Comparison of ENCODE assay signal across 22 cellular contexts in the genomic region with DNA sequence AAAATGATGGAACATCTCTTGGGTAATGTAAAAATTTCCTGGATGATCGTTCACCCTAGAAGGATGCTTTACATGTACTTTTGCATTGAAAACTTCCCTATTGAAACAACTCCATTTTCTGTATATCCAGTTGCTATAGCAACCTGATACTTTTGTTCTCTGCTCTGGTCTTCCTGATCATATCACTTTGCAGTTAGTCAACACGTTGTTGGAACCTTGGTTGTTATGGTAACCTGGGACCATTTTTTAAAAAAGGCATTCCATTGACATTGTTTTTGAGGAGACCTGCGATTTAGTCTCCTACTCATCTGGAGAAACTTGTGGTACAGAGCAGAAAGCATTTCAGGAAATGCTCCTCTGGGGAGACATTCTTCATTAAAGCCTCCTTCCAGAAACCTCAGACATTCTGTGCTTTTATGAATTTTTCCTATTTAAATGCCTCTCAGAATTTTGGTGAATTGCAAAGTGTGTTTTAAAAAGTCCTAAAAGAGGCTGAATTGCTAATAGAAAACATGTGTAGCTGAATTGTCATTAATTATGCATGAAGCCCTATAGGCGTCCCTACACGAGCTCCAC.
DNase-seq lines count a peak whose midpoint lies in the region; ATAC-seq, FAIRE-seq and TF ChIP-seq lines count a peak whose summit lies in the region.
"Had no signal": no experiment of that assay in that cellular context is flagged by ENCODE, and none has a peak within 500 bp of the region (broad histone marks: within the 10 kb centered on the region; RNA-seq: fewer than 3 reads in every experiment).

No MANE protein-coding gene starts in this region.

- no peak overlapping the region for H4K91ac ChIP-seq in H1 (replicated peaks; ENCODE audit: insufficient read length, low read length)

- no peaks in the 10 kb centered on the region for H3K4me1 Mint-ChIP-seq in activated CD4-positive, alpha-beta memory T cell treated with anti-CD3 and anti-CD28 coated beads, Interleukin-2, amount 10 ng/mL, durations not matched to agents 7 days and 5 days
- H3K4me1 Mint-ChIP-seq: CD4-positive, CD25-positive, alpha-beta regulatory T cell had no signal

- H4K5ac ChIP-seq in H1 (ENCODE audit: insufficient read length, low read depth, low read length) = no peak overlapping the region

- H3K23ac ChIP-seq in H1 (ENCODE audit: insufficient read length) = no peak overlapping the region

- H3K27ac ChIP-seq in A673 (ENCODE audit: low read depth, low read length, poor library complexity, severe bottlenecking) (peak overlapping the region; percentile 44), HUES48 (ENCODE audit: low read depth, low read length) (peak overlapping the region; percentile 47), H1 (ENCODE audit: low read depth, low read length) (0 out of 2 replicates have a peak overlapping the region, but pooled peaks have one; percentile 34), mesodermal cell (ENCODE audit: low read depth, low read length, severe bottlenecking) (peak overlapping the region; percentile 72)
- H3K27ac ChIP-seq: RWPE1, SJSA1 had no signal

- POLR2A ChIA-PET in A673 (lab: Charles Lee; ENCODE audit: low non-redundant PET) = no interaction called here
- POLR2A ChIA-PET in H1 (lab: Charles Lee; ENCODE audit: partially characterized antibody) = no interaction called here
- POLR2A ChIA-PET in activated CD4-positive, alpha-beta memory T cell treated with anti-CD3 and anti-CD28 coated beads, Interleukin-2, amount 10 ng/mL, durations not matched to agents 7 days and 5 days (lab: Charles Lee) = no interaction called here

- no peaks in the 10 kb centered on the region for H3K79me1 ChIP-seq in H1 (ENCODE audit: low read depth, low read length)

- no peak overlapping the region for H3K27ac Mint-ChIP-seq in activated CD4-positive, alpha-beta memory T cell treated with anti-CD3 and anti-CD28 coated beads, Interleukin-2, amount 10 ng/mL, durations not matched to agents 7 days and 5 days
- H3K27ac Mint-ChIP-seq: CD4-positive, CD25-positive, alpha-beta regulatory T cell; HFFc6 had no signal

- peak overlapping the region; percentile 45 to 55; a peak in 3 of 4 replicates for H3K4me2 ChIP-seq in H1 (ENCODE audit: insufficient read depth in 1 of 2, low read depth in 2 of 2, low read length in 2 of 2)

- no peak overlapping the region for H2BK15ac ChIP-seq in H1 (ENCODE audit: low read length)

- H3K56ac ChIP-seq in H1 (replicated peaks; ENCODE audit: insufficient read length, low read depth, low read length) = no peak overlapping the region

- H2BK12ac ChIP-seq in H1 (ENCODE audit: low read depth, low read length) = no peak overlapping the region

- H3K9me3 Mint-ChIP-seq in activated CD4-positive, alpha-beta memory T cell treated with anti-CD3 and anti-CD28 coated beads, Interleukin-2, amount 10 ng/mL, durations not matched to agents 7 days and 5 days = no peaks in the 10 kb centered on the region

- TF ChIP-seq EP300 in H1 (IDR thresholded peaks at IDR 0.05; ENCODE audit: borderline replicate concordance in 1 of 2, low read depth in 2 of 2, low read length in 2 of 2) = no peak

- no peak overlapping the region for H3K14ac ChIP-seq in H1 (ENCODE audit: insufficient read length)

- H2BK120ac ChIP-seq in H1 (replicated peaks; ENCODE audit: low read depth, low read length) = no peak overlapping the region

- no peaks in the 10 kb centered on the region for H3K9me3 ChIP-seq in A673 (ENCODE audit: low read depth, low read length, poor library complexity, severe bottlenecking)
- no peaks in the 10 kb centered on the region for H3K9me3 ChIP-seq in HUES48 (ENCODE audit: control insufficient read depth, insufficient read depth, low read length)
- H3K9me3 ChIP-seq in H1 (ENCODE audit: insufficient read depth in 2 of 2, low read depth in 1 of 2, low read length in 1 of 2) = no peaks in the 10 kb centered on the region
- no peaks in the 10 kb centered on the region for H3K9me3 ChIP-seq in mesodermal cell (ENCODE audit: control insufficient read depth, low read length)
- H3K9me3 ChIP-seq: SJSA1 had no signal

- no peak overlapping the region for H2BK20ac ChIP-seq in H1 (ENCODE audit: low read length)

- H2AFZ ChIP-seq in H1 (ENCODE audit: low read length) = no peak overlapping the region

- H3K9ac ChIP-seq in HUES48 (ENCODE audit: low read depth, low read length) (no peak overlapping the region), H1 (replicated peaks in 1 of 4; ENCODE audit: extremely low read depth in 1 of 4, low read depth in 3 of 4, low read length in 3 of 4) (peak overlapping the region in 1 of 4 experiments; percentile 8; a peak in 1 of 7 replicates)

- H2BK5ac ChIP-seq in H1 (ENCODE audit: low read depth, low read length) = no peak overlapping the region

- no peaks in the 10 kb centered on the region for H4K20me1 ChIP-seq in H1 (replicated peaks in 1 of 2; ENCODE audit: control insufficient read depth in 1 of 2, insufficient read depth in 2 of 2, low read length in 2 of 2)

- H4K8ac ChIP-seq in H1 (ENCODE audit: extremely low read depth, insufficient read depth, low read length) = no peak overlapping the region

- TF ChIP-seq RAD21 in H1 (IDR thresholded peaks at IDR 0.05 in 1 of 2, conservative IDR thresholded peaks at IDR 0.05 in 1 of 2; ENCODE audit: low read depth in 2 of 2, low read length in 2 of 2) = no peak

- H3K18ac ChIP-seq in H1 (ENCODE audit: extremely low read depth, low read length) = no peak overlapping the region

- H3K79me2 ChIP-seq in H1 (ENCODE audit: control insufficient read depth in 1 of 2, insufficient read depth in 2 of 2, low read length in 2 of 2) = no peaks in the 10 kb centered on the region

- no peak for TF ChIP-seq POLR2A in H1 (IDR thresholded peaks at IDR 0.05; ENCODE audit: control extremely low read depth in 1 of 2, low read depth in 2 of 2, low read length in 2 of 2)

- no peak overlapping the region for H3K4me3 Mint-ChIP-seq in activated CD4-positive, alpha-beta memory T cell treated with anti-CD3 and anti-CD28 coated beads, Interleukin-2, amount 10 ng/mL, durations not matched to agents 7 days and 5 days
- H3K4me3 Mint-ChIP-seq: CD4-positive, CD25-positive, alpha-beta regulatory T cell; HFFc6 had no signal

- H3K4ac ChIP-seq in H1 (replicated peaks; ENCODE audit: insufficient read length, low read depth, low read length) = no peak overlapping the region

- no peaks in the 10 kb centered on the region for H3K23me2 ChIP-seq in H1 (ENCODE audit: low read depth, low read length)

- H3K4me3 ChIP-seq in A673 (ENCODE audit: low read depth, low read length, poor library complexity, severe bottlenecking) = no peak overlapping the region
- no peak overlapping the region for H3K4me3 ChIP-seq in HUES48 (ENCODE audit: low read depth, low read length)
- H3K4me3 ChIP-seq in H1 (ENCODE audit: extremely low read depth in 1 of 4, insufficient read depth in 2 of 4, low read depth in 3 of 4, low read length in 4 of 4) = peak overlapping the region in 1 of 4 experiments; percentile 29; a peak in 1 of 8 replicates
- no peak overlapping the region for H3K4me3 ChIP-seq in mesodermal cell (ENCODE audit: extremely low read depth, insufficient read depth, low read length, poor library complexity, severe bottlenecking)
- H3K4me3 ChIP-seq: SJSA1 had no signal

- DNase-seq in A673 (ENCODE audit: low spot score) (peak; percentile 84), H1 (ENCODE audit: low read depth in 1 of 2, low spot score in 2 of 2) (no peak), SW 1271 (lab: John Stamatoyannopoulos, UW) (no peak), CD1c-positive myeloid dendritic cell (ENCODE audit: extremely low spot score) (no peak)
- DNase-seq in activated CD4-positive, alpha-beta memory T cell treated with anti-CD3 and anti-CD28 coated beads, Interleukin-2, amount 10 ng/mL, durations not matched to agents 7 days and 5 days = no peak
- DNase-seq: CD4-positive, CD25-positive, alpha-beta regulatory T cell; DMS79 treated with DMSO at 0.1 percent for 48 hours; HFFc6; Karpas-422; MM.1S; NCI-H187 treated with DMSO at 0.1 percent for 48 hours; NCI-H524; OCI-M1 had no signal

- peaks cover 17% of the 10 kb centered on the region for H3K4me1 ChIP-seq in A673 (ENCODE audit: insufficient read depth, low read length, poor library complexity, severe bottlenecking)
- peaks cover 19% of the 10 kb centered on the region for H3K4me1 ChIP-seq in HUES48 (ENCODE audit: control insufficient read depth, insufficient read depth, low read length)
- peaks cover 0 to 15% (median 14%) of the 10 kb centered on the region in 4 experiments; a peak in 4 of 7 replicates for H3K4me1 ChIP-seq in H1 (replicated peaks in 1 of 4; ENCODE audit: control insufficient read depth in 3 of 4, insufficient read depth in 4 of 4, low read length in 3 of 4)
- no peaks in the 10 kb centered on the region for H3K4me1 ChIP-seq in mesodermal cell (ENCODE audit: control insufficient read depth, insufficient read depth, low read length, poor library complexity, severe bottlenecking)
- H3K4me1 ChIP-seq: SJSA1 had no signal

- WGBS in H1 (ENCODE audit: extremely low coverage in 1 of 2, insufficient coverage in 1 of 2, insufficient read length in 1 of 2, insufficient replicate concordance in 2 of 2, low coverage in 1 of 2, low lambda C conversion rate in 2 of 2, missing lambda C conversion rate in 1 of 2), 2 experiments = 31% methylated on average over 5 of the region's 5 CpGs; no CpG with 5 or more reads in 1 of the 2 experiments
- 44 to 51% methylated on average over 5 of the region's 5 CpGs for WGBS in mesodermal cell (ENCODE audit: insufficient coverage in 2 of 2), 2 experiments

- BruUV-seq in A673 (replicated peaks; lab: Mats Ljungman, UMichigan) = no TSS peak

- no peaks in the 10 kb centered on the region for H3K27me3 Mint-ChIP-seq in activated CD4-positive, alpha-beta memory T cell treated with anti-CD3 and anti-CD28 coated beads, Interleukin-2, amount 10 ng/mL, durations not matched to agents 7 days and 5 days
- H3K27me3 Mint-ChIP-seq: CD4-positive, CD25-positive, alpha-beta regulatory T cell had no signal

- intact Hi-C loops in A673 (cut with micrococcal nuclease; ENCODE audit: unreplicated experiment) = no loop called here

- no peaks in the 10 kb centered on the region for H3K27me3 ChIP-seq in A673 (replicated peaks; ENCODE audit: insufficient read depth, low read depth, low read length, poor library complexity)
- H3K27me3 ChIP-seq in HUES48 (ENCODE audit: control insufficient read depth, insufficient read depth, low read length) = no peaks in the 10 kb centered on the region
- no peaks in the 10 kb centered on the region for H3K27me3 ChIP-seq in H1 (replicated peaks in 1 of 4; ENCODE audit: control insufficient read depth in 3 of 4, extremely low read depth in 1 of 4, insufficient read depth in 3 of 4, low read length in 3 of 4)
- H3K27me3 ChIP-seq: SJSA1 had no signal

- no peak for ATAC-seq in GM21390 (IDR thresholded peaks at IDR 0.05; ENCODE audit: unreplicated experiment)

- FAIRE-seq in H1 (lab: Jason Lieb, UNC) = peak; percentile 78
- FAIRE-seq: A204.1, G401.6, GM12892, GM19239 had no signal

- TF ChIP-seq CTCF in A673 (conservative IDR thresholded peaks at IDR 0.05; ENCODE audit: low read depth, low read length) = no peak
- TF ChIP-seq CTCF in H1 (IDR thresholded peaks at IDR 0.05; ENCODE audit: control extremely low read depth in 1 of 3, insufficient read depth in 1 of 3, low read depth in 1 of 3, low read length in 3 of 3) = no peak

- H3K36me3 Mint-ChIP-seq in activated CD4-positive, alpha-beta memory T cell treated with anti-CD3 and anti-CD28 coated beads, Interleukin-2, amount 10 ng/mL, durations not matched to agents 7 days and 5 days (ENCODE audit: low read depth) = no peaks in the 10 kb centered on the region
- H3K36me3 Mint-ChIP-seq: CD4-positive, CD25-positive, alpha-beta regulatory T cell had no signal

- H3K36me3 ChIP-seq in A673 (ENCODE audit: insufficient read depth, low read length, poor library complexity, severe bottlenecking) (no peaks in the 10 kb centered on the region), HUES48 (ENCODE audit: control insufficient read depth, insufficient read depth, low read length) (no peaks in the 10 kb centered on the region), H1 (ENCODE audit: control insufficient read depth in 2 of 4, insufficient read depth in 4 of 4, low read length in 3 of 4) (no peaks in the 10 kb centered on the region), mesodermal cell (ENCODE audit: control insufficient read depth, insufficient read depth, low read length) (no peaks in the 10 kb centered on the region)
- H3K36me3 ChIP-seq: SJSA1 had no signal

- CTCF ChIA-PET in A673 (lab: Charles Lee) (interaction anchor here (0.6 kb wide), 1 partner anchor 325 kb away, joined by 3 read pairs; no protein-coding TSS in a partner anchor), H1 (lab: Charles Lee; ENCODE audit: partially characterized antibody) (no interaction called here)
- CTCF ChIA-PET in activated CD4-positive, alpha-beta memory T cell treated with anti-CD3 and anti-CD28 coated beads, Interleukin-2, amount 10 ng/mL, durations not matched to agents 7 days and 5 days (lab: Charles Lee) = no interaction called here

- no peak overlapping the region for H2AK5ac ChIP-seq in H1 (ENCODE audit: low read depth, low read length)
